21 cellular contexts compared by ENCODE assay signal in genomic region chr14:52063107-52063506, GRCh38. TPM values are rescaled to one million over a fixed set of nuclear protein-coding genes. Genes with fewer than 3 reads are reported as not detected.
DNase-seq lines count a peak whose midpoint lies in the region; ATAC-seq and TF ChIP-seq lines count a peak whose summit lies in the region.
"Had no signal": no experiment of that assay in that cellular context is flagged by ENCODE, and none has a peak within 500 bp of the region (broad histone marks: within the 10 kb centered on the region; RNA-seq: fewer than 3 reads in every experiment).

No MANE protein-coding gene starts in this region.

- TF ChIP-seq CTCF in endodermal cell (conservative IDR thresholded peaks at IDR 0.05) (no peak), hepatocyte (IDR thresholded peaks at IDR 0.05; ENCODE audit: poor library complexity) (no peak), sigmoid colon (IDR thresholded peaks at IDR 0.05) (no peak)

- no peak overlapping the region for H2AFZ ChIP-seq in hepatocyte
- H2AFZ ChIP-seq: neural progenitor cell had no signal

- H3K4me3 Mint-ChIP-seq in endodermal cell (no peak overlapping the region), T-cell (no peak overlapping the region)
- H3K4me3 Mint-ChIP-seq: activated CD8-positive, alpha-beta T cell treated with anti-CD3 and anti-CD28 coated beads, Interleukin-2, amount 10 ng/mL, durations not matched to agents 7 days and 5 days; activated naive CD8-positive, alpha-beta T cell; activated T-cell treated with anti-CD3 and anti-CD28 coated beads, Interleukin-2, amount 50 U/mL, for 72 hours; neural progenitor cell; stimulated activated naive B cell treated with anti-CD40 and anti-IgM and Interleukin-4, amounts not matched to agents 10 μg/mL and 1 μg/mL and 100 μg/mL, for 72 hours; T-helper 1 cell treated with Interleukin-12 subunit alpha and Interleukin-12 subunit beta and Interleukin-4 antibody, amounts not matched to agents 30 μg/mL and 1 μg/mL, for 36 hours had no signal

- H3K27ac ChIP-seq in endodermal cell (ENCODE audit: low read depth, low read length) (no peak overlapping the region), hepatocyte (peak overlapping the region; percentile 20), sigmoid colon (peak overlapping the region in 3 of 4 donors; percentile 73 to 80 (median 76))
- H3K27ac ChIP-seq: dorsolateral prefrontal cortex, neural progenitor cell had no signal

- POLR2A ChIA-PET in T-cell (lab: Charles Lee), result no interaction called here

- H4K20me1 ChIP-seq in hepatocyte (ENCODE audit: insufficient read depth, poor library complexity, severe bottlenecking), result no peaks in the 10 kb centered on the region

- H3K9me3 Mint-ChIP-seq in endodermal cell (no peaks in the 10 kb centered on the region), T-cell (no peaks in the 10 kb centered on the region)
- H3K9me3 Mint-ChIP-seq: activated T-cell treated with anti-CD3 and anti-CD28 coated beads, Interleukin-2, amount 50 U/mL, for 72 hours; neural progenitor cell; T-helper 1 cell treated with Interleukin-12 subunit alpha and Interleukin-12 subunit beta and Interleukin-4 antibody, amounts not matched to agents 30 μg/mL and 1 μg/mL, for 36 hours had no signal

- H3K4me1 Mint-ChIP-seq in endodermal cell, result peaks cover 4% of the 10 kb centered on the region
- H3K4me1 Mint-ChIP-seq in T-cell, result peaks cover 8% of the 10 kb centered on the region in 3 donors

- H3K27ac Mint-ChIP-seq in endodermal cell (no peak overlapping the region), T-cell (no peak overlapping the region)
- H3K27ac Mint-ChIP-seq: activated CD8-positive, alpha-beta T cell treated with anti-CD3 and anti-CD28 coated beads, Interleukin-2, amount 10 ng/mL, durations not matched to agents 7 days and 5 days; activated naive CD8-positive, alpha-beta T cell; activated T-cell treated with anti-CD3 and anti-CD28 coated beads, Interleukin-2, amount 50 U/mL, for 72 hours; neural progenitor cell; stimulated activated naive B cell treated with anti-CD40 and anti-IgM and Interleukin-4, amounts not matched to agents 10 μg/mL and 1 μg/mL and 100 μg/mL, for 72 hours; T-helper 1 cell treated with Interleukin-12 subunit alpha and Interleukin-12 subunit beta and Interleukin-4 antibody, amounts not matched to agents 30 μg/mL and 1 μg/mL, for 36 hours had no signal

- DNase-seq in EH (ENCODE audit: low read depth) (peak; percentile 57), endodermal cell (peak; percentile 56), hepatocyte (ENCODE audit: low spot score) (peak; percentile 42), sigmoid colon (no peak), T-cell (no peak), kidney glomerular epithelial cell (lab: John Stamatoyannopoulos, UW) (no peak), SIG-M5 (lab: John Stamatoyannopoulos, UW) (no peak), amniotic stem cell (lab: John Stamatoyannopoulos, UW) (no peak)
- DNase-seq: activated CD8-positive, alpha-beta T cell treated with anti-CD3 and anti-CD28 coated beads, Interleukin-2, amount 10 ng/mL, durations not matched to agents 7 days and 5 days; activated T-cell treated with anti-CD3 and anti-CD28 coated beads, Interleukin-2, amount 50 U/mL, for 72 hours; dorsolateral prefrontal cortex; erythroblast; KG1; NCI-H1048; NCI-H2029 treated with DMSO at 0.1 percent for 48 hours; NCI-H510A treated with DMSO at 0.1 percent for 48 hours; stimulated activated naive B cell treated with anti-CD40 and anti-IgM and Interleukin-4, amounts not matched to agents 10 μg/mL and 1 μg/mL and 100 μg/mL, for 72 hours had no signal

- peaks cover 12% of the 10 kb centered on the region for H3K79me2 ChIP-seq in hepatocyte

- H3K9me3 ChIP-seq in endodermal cell (ENCODE audit: control insufficient read depth, low read length) (no peaks in the 10 kb centered on the region), hepatocyte (ENCODE audit: low read depth) (no peaks in the 10 kb centered on the region), sigmoid colon (no peaks in the 10 kb centered on the region)
- H3K9me3 ChIP-seq: tibial nerve had no signal

- H3K9ac ChIP-seq in endodermal cell (ENCODE audit: extremely low read depth, low read length, poor library complexity, severe bottlenecking), result no peak overlapping the region
- H3K9ac ChIP-seq: neural progenitor cell had no signal

- ATAC-seq in T-cell (replicated peaks in 1 of 4), result no peak
- ATAC-seq: activated CD8-positive, alpha-beta T cell treated with anti-CD3 and anti-CD28 coated beads, Interleukin-2, amount 10 ng/mL, durations not matched to agents 7 days and 5 days; activated T-cell treated with anti-CD3 and anti-CD28 coated beads, Interleukin-2, amount 50 U/mL, for 72 hours; stimulated activated naive B cell treated with anti-CD40 and anti-IgM and Interleukin-4, amounts not matched to agents 10 μg/mL and 1 μg/mL and 100 μg/mL, for 72 hours had no signal

- H3K36me3 ChIP-seq in endodermal cell (ENCODE audit: control insufficient read depth, insufficient read depth, low read length) (no peaks in the 10 kb centered on the region), hepatocyte (replicated peaks; ENCODE audit: insufficient read depth, low read depth) (no peaks in the 10 kb centered on the region), sigmoid colon (no peaks in the 10 kb centered on the region)
- H3K36me3 ChIP-seq: neural progenitor cell, tibial nerve had no signal

- CTCF ChIA-PET in T-cell (lab: Charles Lee), result no interaction called here

- H3K36me3 Mint-ChIP-seq in endodermal cell (ENCODE audit: low read depth), result no peaks in the 10 kb centered on the region
- H3K36me3 Mint-ChIP-seq in T-cell, result no peaks in the 10 kb centered on the region
- H3K36me3 Mint-ChIP-seq: activated naive CD8-positive, alpha-beta T cell; neural progenitor cell; stimulated activated naive B cell treated with anti-CD40 and anti-IgM and Interleukin-4, amounts not matched to agents 10 μg/mL and 1 μg/mL and 100 μg/mL, for 72 hours had no signal

- H3K27me3 Mint-ChIP-seq in endodermal cell (ENCODE audit: insufficient read depth), result peaks cover 41% of the 10 kb centered on the region
- peaks cover 7 to 21% of the 10 kb centered on the region in 2 donors for H3K27me3 Mint-ChIP-seq in T-cell

- TF ChIP-seq EP300 in sigmoid colon (IDR thresholded peaks at IDR 0.05), result no peak

- H3K4me1 ChIP-seq in endodermal cell (ENCODE audit: control insufficient read depth, insufficient read depth, low read length), result peaks cover 2% of the 10 kb centered on the region
- peaks cover 37% of the 10 kb centered on the region for H3K4me1 ChIP-seq in hepatocyte (ENCODE audit: insufficient read depth)
- H3K4me1 ChIP-seq in sigmoid colon, result peaks cover 0 to 80% (median 72%) of the 10 kb centered on the region in 4 donors

- H3K9me2 ChIP-seq in hepatocyte (replicated peaks; ENCODE audit: insufficient read depth), result no peaks in the 10 kb centered on the region

- H3K27me3 ChIP-seq in endodermal cell (ENCODE audit: control insufficient read depth, insufficient read depth, low read length, poor library complexity, severe bottlenecking) (peaks cover 31% of the 10 kb centered on the region), hepatocyte (peaks cover 16% of the 10 kb centered on the region), sigmoid colon (no peaks in the 10 kb centered on the region)
- H3K27me3 ChIP-seq: tibial nerve had no signal

- TF ChIP-seq POLR2A in sigmoid colon (IDR thresholded peaks at IDR 0.05), result no peak

- intact Hi-C loops in sigmoid colon (cut with DNase I), result no loop called here

- 67 to 76% methylated on average over 1 to 2 of the region's 2 CpGs for WGBS in endodermal cell (ENCODE audit: insufficient coverage in 1 of 2, insufficient read length in 1 of 2), 2 experiments
- WGBS in hepatocyte (ENCODE audit: low lambda C conversion rate, missing lambda C conversion rate), result 25% methylated on average over 2 of the region's 2 CpGs
- WGBS in sigmoid colon, 2 donors, result 43 to 61% methylated on average over 2 of the region's 2 CpGs

- H3K4me3 ChIP-seq in endodermal cell (ENCODE audit: low read length), result no peak overlapping the region
- H3K4me3 ChIP-seq in hepatocyte, result no peak overlapping the region
- H3K4me3 ChIP-seq in sigmoid colon, result no peak overlapping the region
- H3K4me3 ChIP-seq: dorsolateral prefrontal cortex, neural progenitor cell, tibial nerve had no signal

- peak overlapping the region; percentile 52 for H3K4me2 ChIP-seq in hepatocyte
- H3K4me2 ChIP-seq: neural progenitor cell had no signal

RNA-seq across cellular contexts. Expression of gene NID2, which starts 5.8 kb away (rescaled TPM):
- 1 to 10 TPM; 1.7 to 2.9 TPM for total RNA-seq in endodermal cell
- polyA plus RNA-seq in endodermal cell (2013, experiment 1 of 2), result 13.1 TPM
- 11.8 TPM for polyA plus RNA-seq in endodermal cell (2013, experiment 2 of 2)
- 43.1 and 52.8 TPM in 2 replicates for total RNA-seq in hepatocyte
- polyA plus RNA-seq in hepatocyte, result 60.4 and 65.7 TPM in 2 replicates
- total RNA-seq in sigmoid colon, result 10 to 100 TPM; 26.4 to 52.9 (median 29.9) TPM
- polyA plus RNA-seq in sigmoid colon, result 1 to 10 TPM in 2 of 3 donors, under 1 TPM in 1; 0.46 to 9.0 (median 4.8) TPM
- 1 to 10 TPM in 1 of 5 donors, under 1 TPM in 4; 0.38 to 1.1 (median 0.89) TPM for total RNA-seq in T-cell

Comparison
In these comparisons a context has a peak if more than half of its experiments do, and no peak if none do; other contexts are left out.
1. DNase-seq: peak in EH (single experiment), endodermal cell (single experiment) and hepatocyte (single experiment); none in sigmoid colon (single experiment), T-cell (0 of 34), kidney glomerular epithelial cell (single experiment), SIG-M5 (single experiment) and amniotic stem cell (single experiment).
2. RNA of gene NID2, which starts 5.8 kb away (total RNA-seq): 43.1 to 52.8 TPM in hepatocyte and 26.4 to 52.9 TPM in sigmoid colon; 1.7 to 2.9 TPM in endodermal cell and 0.38 to 1.1 TPM in T-cell; every median in the first group is over 4 times any median in the second.